Comparison of ENCODE assay signal across 8 cellular contexts in the genomic region with DNA sequence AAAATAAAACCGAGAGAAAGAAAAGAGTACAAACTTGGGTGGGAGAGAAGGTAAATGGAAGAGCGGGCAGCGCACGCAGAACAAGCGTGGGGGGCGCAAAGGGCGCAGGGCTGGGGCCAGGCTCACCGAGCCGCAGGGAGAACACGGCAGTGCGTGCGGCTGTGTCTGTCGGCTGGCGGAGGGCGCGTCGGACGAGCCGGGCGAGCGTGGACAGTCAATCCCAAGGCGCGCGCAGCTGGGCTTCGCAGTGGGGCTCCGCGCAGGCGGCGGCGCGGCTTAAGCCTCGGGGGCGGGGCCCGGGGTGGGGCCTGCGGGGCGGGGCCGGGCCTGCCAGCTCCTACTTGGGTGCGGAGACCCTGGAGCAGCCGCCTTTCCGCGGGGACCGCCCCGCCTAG. TPM values are rescaled to one million over a fixed set of nuclear protein-coding genes. Genes with fewer than 3 reads are reported as not detected.
DNase-seq lines count a peak whose midpoint lies in the region; TF ChIP-seq lines count a peak whose summit lies in the region.

A gene with protein sequence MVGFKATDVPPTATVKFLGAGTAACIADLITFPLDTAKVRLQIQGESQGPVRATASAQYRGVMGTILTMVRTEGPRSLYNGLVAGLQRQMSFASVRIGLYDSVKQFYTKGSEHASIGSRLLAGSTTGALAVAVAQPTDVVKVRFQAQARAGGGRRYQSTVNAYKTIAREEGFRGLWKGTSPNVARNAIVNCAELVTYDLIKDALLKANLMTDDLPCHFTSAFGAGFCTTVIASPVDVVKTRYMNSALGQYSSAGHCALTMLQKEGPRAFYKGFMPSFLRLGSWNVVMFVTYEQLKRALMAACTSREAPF (minus strand): TSS at position 249 of the 395 bp plus-strand sequence. CDS start 4,465 bp downstream, outside the sequence.

- H3K9me3 ChIP-seq in MG63 (no peaks in the 10 kb centered on the region), SJSA1 (replicated peaks) (no peaks in the 10 kb centered on the region), suprapubic skin (no peaks in the 10 kb centered on the region)

- H3K27ac ChIP-seq in SJSA1 (peak within 1 kb of the TSS; percentile 67), suprapubic skin (peak within 1 kb of the TSS; percentile 79)

- H3K27me3 ChIP-seq in MG63 (no peaks in the 10 kb centered on the region), SJSA1 (replicated peaks) (no peaks in the 10 kb centered on the region), suprapubic skin (no peaks in the 10 kb centered on the region)

- TF ChIP-seq EP300 in suprapubic skin (IDR thresholded peaks at IDR 0.05) = no peak

- DNase-seq in EH (ENCODE audit: low read depth) (peak; percentile 87), GOT3 (lab: John Stamatoyannopoulos, UW) (peak; percentile 61), MG63 (peak; percentile 90), SJSA1 (ENCODE audit: low read depth in 1 of 2, low spot score in 2 of 2) (peak in 1 of 2 experiments; percentile 72), globus pallidus (ENCODE audit: low spot score) (peak; percentile 83), occipital lobe (lab: John Stamatoyannopoulos, UW) (peak; percentile 71), suprapubic skin (ENCODE audit: low spot score in 2 of 2) (peak; percentile 89 to 90)
- peak; percentile 54 to 84 (median 62) for DNase-seq in activated naive CD4-positive, alpha-beta T cell (lab: John Stamatoyannopoulos, UW)

- 6% methylated on average over 24 of the region's 43 CpGs for WGBS in suprapubic skin

- TF ChIP-seq POLR2A in suprapubic skin (IDR thresholded peaks at IDR 0.05) = no peak

- no peaks in the 10 kb centered on the region; the same call in none of the 2 replicates for H3K36me3 ChIP-seq in MG63
- no peaks in the 10 kb centered on the region for H3K36me3 ChIP-seq in SJSA1
- peaks cover 2% of the 10 kb centered on the region for H3K36me3 ChIP-seq in suprapubic skin

- H3K4me3 ChIP-seq in MG63 (peak within 1 kb of the TSS; percentile 59), SJSA1 (peak within 1 kb of the TSS; percentile 53), suprapubic skin (peak within 1 kb of the TSS; percentile 58)

- peaks cover 12% of the 10 kb centered on the region for H3K4me1 ChIP-seq in SJSA1 (replicated peaks)
- H3K4me1 ChIP-seq in suprapubic skin = peaks cover 38% of the 10 kb centered on the region

- TF ChIP-seq CTCF in suprapubic skin (IDR thresholded peaks at IDR 0.05) = no peak

RNA-seq across cellular contexts. Expression of the gene that starts here (rescaled TPM):
- 2.3 TPM in 1 of 2 replicates, not detected in the other for total RNA-seq in MG63 (2014; rRNA removed; shearing (Covaris generic); ENCODE audit: low replicate concordance)
- 1.0 and 2.0 TPM in 2 replicates for total RNA-seq in SJSA1 (2014; rRNA removed; shearing (Covaris generic))
- 5.0 TPM for total RNA-seq in occipital lobe
- 10 to 100 TPM in 2 of 4 donors, 1 to 10 TPM in 2; 9.8 to 27.3 (median 12.9) TPM for total RNA-seq in suprapubic skin
